17 cellular contexts compared by ENCODE assay signal in genomic region chr3:160784853-160785252, GRCh38.
DNase-seq lines count a peak whose midpoint lies in the region; FAIRE-seq and TF ChIP-seq lines count a peak whose summit lies in the region.
"Had no signal": no experiment of that assay in that cellular context is flagged by ENCODE, and none has a peak within 500 bp of the region (broad histone marks: within the 10 kb centered on the region; RNA-seq: fewer than 3 reads in every experiment).

No MANE protein-coding gene starts in this region.

- FAIRE-seq in RCC 7860 (lab: Jason Lieb, UNC) = no peak

- H3K27me3 ChIP-seq in rectal smooth muscle tissue (ENCODE audit: control insufficient read depth, insufficient read depth, low read length) = no peaks in the 10 kb centered on the region
- H3K27me3 ChIP-seq: dorsolateral prefrontal cortex, neural progenitor cell had no signal

- TF ChIP-seq CTCF in HEK293 (tag by site-specific recombination; IDR thresholded peaks at IDR 0.05) = no peak

- H3K4me3 ChIP-seq in HEK293 (ENCODE audit: low read depth, low read length) (no peak overlapping the region), rectal smooth muscle tissue (ENCODE audit: low read length) (no peak overlapping the region)
- H3K4me3 ChIP-seq: dorsolateral prefrontal cortex, neural progenitor cell, SK-N-MC had no signal

- no peak overlapping the region for H3K9ac ChIP-seq in rectal smooth muscle tissue (ENCODE audit: low read length)
- H3K9ac ChIP-seq: neural progenitor cell had no signal

- H3K36me3 ChIP-seq in HEK293 (ENCODE audit: control insufficient read depth in 2 of 2, insufficient read depth in 1 of 2, low read length in 2 of 2) (no peaks in the 10 kb centered on the region), rectal smooth muscle tissue (ENCODE audit: control insufficient read depth, insufficient read depth, low read length) (no peaks in the 10 kb centered on the region)

- no peak overlapping the region for H3K27ac ChIP-seq in HEK293 (ENCODE audit: extremely low read depth, low read depth, low read length)
- peak overlapping the region; percentile 15 for H3K27ac ChIP-seq in rectal smooth muscle tissue (ENCODE audit: low read depth, low read length)
- H3K27ac ChIP-seq: C4-2B, dorsolateral prefrontal cortex, neural progenitor cell, SK-N-MC had no signal

- CTCF ChIA-PET in HEK293 (lab: Yijun Ruan, JAX) = no interaction called here

- POLR2A ChIA-PET in HEK293 (lab: Yijun Ruan, JAX) = no interaction called here

- peak; percentile 9 for DNase-seq in NCI-H774 (lab: John Stamatoyannopoulos, UW)
- peak; percentile 73 for DNase-seq in foreskin melanocyte
- DNase-seq in RCC 7860 (ENCODE audit: low spot score) = no peak
- DNase-seq in SKM-1 treated with dmso at 0.1 percent for 144 hours (lab: John Stamatoyannopoulos, UW; ENCODE audit: unreplicated experiment) = no peak
- no peak for DNase-seq in COLO668 (lab: John Stamatoyannopoulos, UW; ENCODE audit: unreplicated experiment)
- DNase-seq: activated CD4-positive, alpha-beta T cell treated with anti-CD3 and anti-CD28 coated beads, Interleukin-2, amount 10 ng/mL, durations not matched to agents 24 days and 14 days; dorsolateral prefrontal cortex; EL; GOT3; kidney; NCI-H1417; NCI-H526 had no signal

- no peaks in the 10 kb centered on the region for H3K9me3 ChIP-seq in HEK293 (ENCODE audit: control insufficient read depth, insufficient read depth, low read depth, low read length)

- H3K4me1 ChIP-seq in HEK293 (ENCODE audit: control insufficient read depth, insufficient read depth, low read length) (peaks cover 15% of the 10 kb centered on the region), rectal smooth muscle tissue (ENCODE audit: control insufficient read depth, insufficient read depth, low read length) (peaks cover 14% of the 10 kb centered on the region)

TF ChIP-seq in HEK293, 187 proteins besides CTCF, POLR2A, EP300 and RAD21:
- no peak for TF ChIP-seq TCF7L2 (IDR thresholded peaks at IDR 0.05; ENCODE audit: borderline replicate concordance, low read depth, low read length)
- TF ChIP-seq ZNF18 (tag by site-specific recombination; IDR thresholded peaks at IDR 0.05) = no peak
- TF ChIP-seq MEIS1 (CRISPR knock-in tag; IDR thresholded peaks at IDR 0.05; ENCODE audit: borderline replicate concordance) = no peak
- no peak for TF ChIP-seq ZNF768 (tag by site-specific recombination; IDR thresholded peaks at IDR 0.05)
- peak; percentile 71 for TF ChIP-seq PRDM6 (tag by site-specific recombination; IDR thresholded peaks at IDR 0.05)
- no peak for TF ChIP-seq HOXC10 (CRISPR knock-in tag; IDR thresholded peaks at IDR 0.05)
- TF ChIP-seq PRDM4 (tag by site-specific recombination; IDR thresholded peaks at IDR 0.05) = peak; percentile 53; the same call in 1 of the 2 replicates
- 0 out of 2 replicates have a peak, but pooled peaks have one; percentile 54 for TF ChIP-seq OSR2 (tag by site-specific recombination; IDR thresholded peaks at IDR 0.05)
- TF ChIP-seq FEZF1 (tag by site-specific recombination; IDR thresholded peaks at IDR 0.05) = peak; percentile 69
TF ChIP-seq in HEK293: peak in this region for 4.

Comparison
In these comparisons a context has a peak if more than half of its experiments do, and no peak if none do; other contexts are left out.
1. DNase-seq: peak in NCI-H774 (single experiment) and foreskin melanocyte (single experiment); none in RCC 7860 (single experiment), SKM-1 treated with dmso at 0.1 percent for 144 hours (single experiment) and COLO668 (single experiment).